ENCODE assay signal across 8 cellular contexts in the genomic region with DNA sequence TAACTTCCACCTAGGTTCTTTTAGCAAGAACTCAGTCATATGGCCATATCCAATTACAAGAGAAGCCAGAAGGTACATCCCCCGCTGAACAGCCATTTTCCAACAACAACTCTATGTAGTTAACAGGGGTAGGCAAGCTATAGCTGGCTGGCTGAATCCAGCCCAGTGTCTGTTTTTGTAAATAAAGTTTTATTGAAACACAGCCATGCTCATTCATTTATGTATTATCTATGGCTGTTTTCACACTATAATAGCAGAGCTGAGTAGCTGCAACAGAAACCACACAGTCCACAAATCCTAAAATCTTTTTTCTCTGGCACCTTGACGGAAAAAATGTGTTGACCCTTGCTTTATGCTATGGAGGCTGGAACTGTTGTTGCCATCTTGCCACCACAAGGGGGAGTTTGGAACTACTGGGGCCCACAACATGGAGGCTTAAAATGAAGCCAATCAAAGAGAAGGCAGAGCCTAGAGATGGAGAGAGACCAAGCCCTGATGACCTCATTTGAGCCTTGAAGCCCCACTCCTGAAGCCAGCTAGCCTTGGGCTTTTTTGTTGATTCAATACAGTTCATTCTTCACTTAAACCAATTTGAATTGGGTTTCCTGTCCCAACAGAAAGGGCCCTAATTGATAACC. TPM values are rescaled to one million over a fixed set of nuclear protein-coding genes. Genes with fewer than 3 reads are reported as not detected.
DNase-seq lines count a peak whose midpoint lies in the region; ATAC-seq and TF ChIP-seq lines count a peak whose summit lies in the region.

No MANE protein-coding gene starts in this region.

- in situ Hi-C loops in astrocyte of the cerebellum (cut with HindIII; ENCODE audit: low sequenced_read_pairs), result no loop called here

- no peaks in the 10 kb centered on the region for H3K9me3 ChIP-seq in lung (ENCODE audit: control insufficient read depth in 2 of 2, insufficient read depth in 1 of 2, low read length in 1 of 2)

- H3K4me3 ChIP-seq in astrocyte of the cerebellum (ENCODE audit: low read depth, low read length) (no peak overlapping the region), lung (no peak overlapping the region)

- peak; percentile 57 for TF ChIP-seq CTCF in astrocyte of the cerebellum (IDR thresholded peaks at IDR 0.05; ENCODE audit: low read depth, low read length, missing control alignments)
- TF ChIP-seq CTCF in lung (IDR thresholded peaks at IDR 0.05; ENCODE audit: control extremely low read depth, extremely low read depth), result peak; percentile 11

- H3K27ac ChIP-seq in lung (ENCODE audit: low read depth in 1 of 2, low read length in 1 of 2), result no peak overlapping the region

- H3K4me1 ChIP-seq in lung (ENCODE audit: control insufficient read depth in 2 of 2, insufficient read depth in 2 of 2, low read length in 2 of 2), result peaks cover 0 to 2% of the 10 kb centered on the region in 2 donors

- peak; percentile 77 for ATAC-seq in GM18867 (IDR thresholded peaks at IDR 0.05; ENCODE audit: unreplicated experiment)
- ATAC-seq in HG02885 (IDR thresholded peaks at IDR 0.05; ENCODE audit: poor library complexity, unreplicated experiment), result peak; percentile 75
- ATAC-seq in lung (ENCODE audit: insufficient read depth, low FRiP score), result no peak

- DNase-seq in DMS153 (lab: John Stamatoyannopoulos, UW) (peak; percentile 38), NCI-H2196 (lab: John Stamatoyannopoulos, UW; ENCODE audit: unreplicated experiment) (peak; percentile 13), astrocyte of the cerebellum (ENCODE audit: low read depth) (peak; percentile 9), lung (ENCODE audit: low spot score) (no peak), putamen (ENCODE audit: low spot score) (no peak), occipital lobe (lab: John Stamatoyannopoulos, UW) (no peak)

- no peaks in the 10 kb centered on the region for H3K27me3 ChIP-seq in lung (ENCODE audit: control insufficient read depth, insufficient read depth)

- no peaks in the 10 kb centered on the region for H3K36me3 ChIP-seq in lung (ENCODE audit: control insufficient read depth in 2 of 2, insufficient read depth in 2 of 2, low read length in 2 of 2)

- WGBS in lung, 2 donors, result 96 to 99% methylated on average over 2 of the region's 2 CpGs

RNA-seq across cellular contexts. Expression of a gene that starts 33.3 kb away (rescaled TPM):
- total RNA-seq in lung (100 to 1,000 TPM in 1 of 2 donors, 10 to 100 TPM in 1; 52.4 to 129 TPM), occipital lobe (88.9 TPM)
- 10 to 100 TPM; 16.5 to 44.4 TPM for polyA plus RNA-seq in lung

RNA-seq across cellular contexts. Expression of a gene that starts 51.2 kb away (rescaled TPM):
- total RNA-seq in lung, result 100 to 1,000 TPM in 1 of 2 donors, 10 to 100 TPM in 1; 56.2 to 289 TPM
- 10 to 100 TPM; 22.0 to 55.9 TPM for polyA plus RNA-seq in lung
- 109 TPM for total RNA-seq in occipital lobe

Comparison
In these comparisons a context has a peak if more than half of its experiments do, and no peak if none do; other contexts are left out.
1. DNase-seq: peak in DMS153 (single experiment), NCI-H2196 (single experiment) and astrocyte of the cerebellum (single experiment); none in lung (single experiment), putamen (single experiment) and occipital lobe (single experiment).